Comparison of ENCODE assay signal across 1 cellular context in the genomic region with DNA sequence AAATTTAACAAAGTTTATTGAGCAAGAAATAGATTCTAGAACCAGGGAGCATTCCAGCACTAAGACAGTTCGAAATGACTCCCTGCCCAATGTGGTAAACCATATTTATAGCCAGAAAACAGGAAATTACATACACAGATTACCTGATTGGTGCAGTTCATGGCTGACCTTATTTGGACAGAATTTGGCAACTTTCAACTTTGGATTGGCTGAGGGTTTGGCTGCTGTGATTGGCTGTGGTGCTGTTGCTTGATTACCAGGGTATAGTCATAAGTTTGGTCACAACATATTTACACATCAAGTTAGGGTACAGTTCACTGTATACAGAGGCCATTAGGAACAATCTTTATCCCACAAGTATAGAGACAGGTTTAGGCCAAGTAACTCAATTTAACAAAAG.
TF ChIP-seq lines count a peak whose summit lies in the region.

No MANE protein-coding gene starts in this region.

TF ChIP-seq in K562, 482 proteins besides CTCF, POLR2A, EP300 and RAD21:
- no peak for TF ChIP-seq GATAD2A (IDR thresholded peaks at IDR 0.05)
- no peak for TF ChIP-seq CCNT2 (IDR thresholded peaks at IDR 0.05; ENCODE audit: borderline replicate concordance, extremely low read depth, insufficient read length, low read depth, low read length)
- TF ChIP-seq FOXJ3 (CRISPR knock-in tag; IDR thresholded peaks at IDR 0.05), result 0 out of 2 replicates have a peak, but pooled peaks have one; percentile 54
- TF ChIP-seq, protein P1, sequence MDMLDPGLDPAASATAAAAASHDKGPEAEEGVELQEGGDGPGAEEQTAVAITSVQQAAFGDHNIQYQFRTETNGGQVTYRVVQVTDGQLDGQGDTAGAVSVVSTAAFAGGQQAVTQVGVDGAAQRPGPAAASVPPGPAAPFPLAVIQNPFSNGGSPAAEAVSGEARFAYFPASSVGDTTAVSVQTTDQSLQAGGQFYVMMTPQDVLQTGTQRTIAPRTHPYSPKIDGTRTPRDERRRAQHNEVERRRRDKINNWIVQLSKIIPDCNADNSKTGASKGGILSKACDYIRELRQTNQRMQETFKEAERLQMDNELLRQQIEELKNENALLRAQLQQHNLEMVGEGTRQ (CRISPR knock-in tag; IDR thresholded peaks at IDR 0.05), result 0 out of 2 replicates have a peak, but pooled peaks have one; percentile 13
- TF ChIP-seq, protein P2, sequence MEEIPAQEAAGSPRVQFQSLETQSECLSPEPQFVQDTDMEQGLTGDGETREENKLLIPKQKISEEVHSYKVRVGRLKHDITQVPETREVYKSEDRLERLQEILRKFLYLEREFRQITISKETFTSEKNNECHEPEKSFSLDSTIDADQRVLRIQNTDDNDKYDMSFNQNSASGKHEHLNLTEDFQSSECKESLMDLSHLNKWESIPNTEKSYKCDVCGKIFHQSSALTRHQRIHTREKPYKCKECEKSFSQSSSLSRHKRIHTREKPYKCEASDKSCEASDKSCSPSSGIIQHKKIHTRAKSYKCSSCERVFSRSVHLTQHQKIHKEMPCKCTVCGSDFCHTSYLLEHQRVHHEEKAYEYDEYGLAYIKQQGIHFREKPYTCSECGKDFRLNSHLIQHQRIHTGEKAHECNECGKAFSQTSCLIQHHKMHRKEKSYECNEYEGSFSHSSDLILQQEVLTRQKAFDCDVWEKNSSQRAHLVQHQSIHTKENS (CRISPR knock-in tag; IDR thresholded peaks at IDR 0.05), result peak; percentile 19; the same call in 1 of the 2 replicates
- TF ChIP-seq ILK (tag; IDR thresholded peaks at IDR 0.05; ENCODE audit: borderline replicate concordance, low read depth), result no peak
- TF ChIP-seq GTF2F1 (IDR thresholded peaks at IDR 0.05; ENCODE audit: low read depth, low read length), result no peak
- no peak for TF ChIP-seq SETDB1 (IDR thresholded peaks at IDR 0.05; ENCODE audit: low read length)
- TF ChIP-seq TGIF2 (CRISPR knock-in tag; IDR thresholded peaks at IDR 0.05), result 0 out of 2 replicates have a peak, but pooled peaks have one; percentile 27
